26 cellular contexts compared by ENCODE assay signal in genomic region chr3:193656878-193657282, GRCh38.
"Had no signal": no experiment of that assay in that cellular context is flagged by ENCODE, and none has a peak within 500 bp of the region (broad histone marks: within the 10 kb centered on the region; RNA-seq: fewer than 3 reads in every experiment).

No MANE protein-coding gene starts in this region.

- H3K27ac Mint-ChIP-seq: dendritic cell treated with granulocyte-macrophage colony-stimulating factor and Interleukin-4, amounts not matched to agents 40 ng/mL and 50 ng/mL, for 4 days; endodermal cell; nephron; neural progenitor cell; progenitor cell of endocrine pancreas; stimulated activated naive CD8-positive, alpha-beta T cell treated with anti-CD3 and anti-CD28 coated beads, Interleukin-15, amount 100 ng/mL, for 72 hours had no signal

- H3K4me1 Mint-ChIP-seq: naive thymus-derived CD4-positive, alpha-beta T cell; nephron; neural progenitor cell; stimulated activated naive CD8-positive, alpha-beta T cell treated with anti-CD3 and anti-CD28 coated beads, Interleukin-15, amount 100 ng/mL, for 72 hours had no signal

- H2AFZ ChIP-seq: neural progenitor cell, parathyroid adenoma had no signal

- H3K9me3 ChIP-seq: colonic mucosa, esophagus squamous epithelium, right lobe of liver, suprapubic skin, transverse colon, upper lobe of right lung, uterus had no signal

- H3K36me3 ChIP-seq: uterus had no signal

- H3K27me3 Mint-ChIP-seq: dendritic cell treated with granulocyte-macrophage colony-stimulating factor and Interleukin-4, amounts not matched to agents 40 ng/mL and 50 ng/mL, for 4 days; naive thymus-derived CD4-positive, alpha-beta T cell; progenitor cell of endocrine pancreas; stimulated activated naive CD8-positive, alpha-beta T cell treated with anti-CD3 and anti-CD28 coated beads, Interleukin-15, amount 100 ng/mL, for 72 hours had no signal

- H3K9ac ChIP-seq: neural progenitor cell, parathyroid adenoma had no signal

- H3K27ac ChIP-seq: colonic mucosa, esophagus squamous epithelium, neural progenitor cell, parathyroid adenoma, right lobe of liver, suprapubic skin, transverse colon, upper lobe of right lung, uterus had no signal

- H3K27me3 ChIP-seq: colonic mucosa, esophagus squamous epithelium, neural progenitor cell, right lobe of liver, suprapubic skin, transverse colon, upper lobe of right lung, uterus had no signal

- H3K9me3 Mint-ChIP-seq: dendritic cell treated with granulocyte-macrophage colony-stimulating factor and Interleukin-4, amounts not matched to agents 40 ng/mL and 50 ng/mL, for 4 days; naive thymus-derived CD4-positive, alpha-beta T cell; nephron; neural progenitor cell; stimulated activated naive CD8-positive, alpha-beta T cell treated with anti-CD3 and anti-CD28 coated beads, Interleukin-15, amount 100 ng/mL, for 72 hours had no signal

- H3K4me2 ChIP-seq: neural progenitor cell had no signal

- H3K4me3 ChIP-seq: colonic mucosa, esophagus squamous epithelium, neural progenitor cell, right lobe of liver, suprapubic skin, transverse colon, upper lobe of right lung, uterus had no signal

- H3K4me1 ChIP-seq: colonic mucosa, esophagus squamous epithelium, parathyroid adenoma, suprapubic skin, transverse colon, upper lobe of right lung, uterus had no signal

- ATAC-seq: left lobe of liver; naive thymus-derived CD4-positive, alpha-beta T cell; stimulated activated naive CD8-positive, alpha-beta T cell treated with anti-CD3 and anti-CD28 coated beads, Interleukin-15, amount 100 ng/mL, for 72 hours; upper lobe of right lung had no signal

- H3K79me2 ChIP-seq: parathyroid adenoma had no signal

- H3K4me3 Mint-ChIP-seq: dendritic cell treated with granulocyte-macrophage colony-stimulating factor and Interleukin-4, amounts not matched to agents 40 ng/mL and 50 ng/mL, for 4 days; endodermal cell; naive thymus-derived CD4-positive, alpha-beta T cell; nephron; neural progenitor cell; stimulated activated naive CD8-positive, alpha-beta T cell treated with anti-CD3 and anti-CD28 coated beads, Interleukin-15, amount 100 ng/mL, for 72 hours had no signal

- DNase-seq: colonic mucosa; effector CD8-positive, alpha-beta T cell; esophagus squamous epithelium; foreskin melanocyte; glutamatergic neuron; hypothalamus; kidney; midbrain; naive thymus-derived CD4-positive, alpha-beta T cell; right lobe of liver; small intestine; stimulated activated CD4-positive, alpha-beta T cell treated with anti-CD3 and anti-CD28 coated beads, Interleukin-15, amount 100 ng/mL, for 24 hours; stimulated activated CD4-positive, alpha-beta T cell treated with anti-CD3 and anti-CD28 coated beads, Interleukin-2, amount 100 ng/mL, for 48 hours; stimulated activated naive CD4-positive, alpha-beta T cell; stimulated activated naive CD8-positive, alpha-beta T cell treated with anti-CD3 and anti-CD28 coated beads, Interleukin-15, amount 100 ng/mL, for 72 hours; transverse colon; upper lobe of right lung; uterus had no signal
